Comparison of ENCODE assay signal across 28 cellular contexts in the genomic region with DNA sequence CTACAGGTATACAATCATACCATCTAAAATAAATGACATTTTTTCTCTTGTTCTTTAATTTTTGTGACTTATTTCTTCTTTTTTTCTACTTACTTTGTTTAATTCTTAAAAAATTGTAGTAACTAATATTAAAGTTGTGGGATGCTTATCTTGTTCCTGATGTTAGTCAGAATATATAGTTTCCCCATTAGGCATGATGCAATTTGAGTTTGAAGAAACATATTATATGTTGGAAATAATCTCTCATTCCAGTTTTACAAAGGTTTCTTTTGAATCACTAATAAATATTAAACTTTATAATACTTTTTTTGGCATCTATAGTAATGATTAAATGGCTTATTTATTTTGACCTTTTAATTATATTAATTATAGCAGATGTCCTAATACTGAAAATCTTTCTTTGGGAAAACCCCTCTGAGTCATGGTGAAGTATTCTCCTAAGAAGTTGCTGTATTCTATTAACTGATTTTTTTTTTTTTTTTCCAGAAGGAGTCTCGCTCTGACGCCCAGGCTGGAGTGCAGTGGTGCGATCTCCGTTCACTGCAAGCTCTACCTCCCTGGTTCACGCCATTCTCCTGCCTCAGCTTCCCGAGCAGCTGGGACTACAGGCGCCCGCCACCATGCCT. TPM values are rescaled to one million over a fixed set of nuclear protein-coding genes. Genes with fewer than 3 reads are reported as not detected.
A peak's percentile ranks its signal among the peaks of the same experiment; 100 is the strongest.
DNase-seq lines count a peak whose midpoint lies in the region; TF ChIP-seq lines count a peak whose summit lies in the region.
"Had no signal": no experiment of that assay in that cellular context is flagged by ENCODE, and none has a peak within 500 bp of the region (broad histone marks: within the 10 kb centered on the region; RNA-seq: fewer than 3 reads in every experiment).

No MANE protein-coding gene starts in this region.

- WGBS in mammary epithelial cell (ENCODE audit: low coverage, missing lambda C conversion rate): 72% methylated on average over 8 of the region's 8 CpGs
- WGBS in smooth muscle cell (ENCODE audit: low lambda C conversion rate): 80% methylated on average over 8 of the region's 8 CpGs
- 45 to 56% methylated on average over 8 of the region's 8 CpGs for WGBS in esophagus squamous epithelium, 2 donors

- TF ChIP-seq CTCF in mammary epithelial cell (conservative IDR thresholded peaks at IDR 0.05 in 1 of 2, IDR thresholded peaks at IDR 0.05 in 1 of 2; ENCODE audit: extremely low read depth in 1 of 2, insufficient read depth in 1 of 2, low read depth in 1 of 2, low read length in 2 of 2): no peak
- no peak for TF ChIP-seq CTCF in fibroblast of villous mesenchyme (IDR thresholded peaks at IDR 0.05; ENCODE audit: insufficient read depth, low read depth, low read length)
- TF ChIP-seq CTCF in smooth muscle cell (IDR thresholded peaks at IDR 0.05; ENCODE audit: borderline replicate concordance, insufficient read depth, poor library complexity, severe bottlenecking): no peak
- TF ChIP-seq CTCF in esophagus squamous epithelium (IDR thresholded peaks at IDR 0.05): no peak

- DNase-seq in DMS53 (lab: John Stamatoyannopoulos, UW) (peak; percentile 15), DMS53 treated with DMSO at 0.1 percent for 48 hours (lab: John Stamatoyannopoulos, UW; ENCODE audit: unreplicated experiment) (no peak), mammary epithelial cell (peak; percentile 35), fibroblast of villous mesenchyme (ENCODE audit: low read depth) (peak; percentile 17), smooth muscle cell (lab: John Stamatoyannopoulos, UW; ENCODE audit: unreplicated experiment) (no peak), HuH-7.5 (ENCODE audit: low spot score) (no peak), cerebellar cortex (ENCODE audit: low spot score) (no peak), esophagus squamous epithelium (lab: John Stamatoyannopoulos, UW) (no peak)
- DNase-seq: activated CD4-positive, alpha-beta T cell treated with anti-CD3 and anti-CD28 coated beads, Interleukin-2, amount 50 U/mL, for 48 hours; activated CD8-positive, alpha-beta memory T cell treated with anti-CD3 and anti-CD28 coated beads, Interleukin-2, amount 50 U/mL, for 48 hours; activated gamma-delta T cell; adrenal gland; caudate nucleus; DND-41; glutamatergic neuron; H7; MM.1S; naive thymus-derived CD4-positive, alpha-beta T cell; NCI-H1436; NCI-H524 treated with DMSO at 0.1 percent for 48 hours; occipital lobe; retina; T-helper 2 cell; transverse colon had no signal

- intact Hi-C loops in mammary epithelial cell (cut with micrococcal nuclease) (loop anchor here (1.0 kb wide), 1 partner anchor 103 kb away; no protein-coding TSS in a partner anchor), esophagus squamous epithelium (cut with DNase I) (no loop called here)

- H3K79me2 ChIP-seq in mammary epithelial cell (ENCODE audit: insufficient read depth, low read length) (no peaks in the 10 kb centered on the region), smooth muscle cell (ENCODE audit: low read depth) (no peaks in the 10 kb centered on the region)

- H3F3A ChIP-seq in smooth muscle cell (ENCODE audit: low read depth): no peaks in the 10 kb centered on the region

- H3K9me3 ChIP-seq in mammary epithelial cell (replicated peaks; ENCODE audit: insufficient read depth, low read length) (no peaks in the 10 kb centered on the region), smooth muscle cell (replicated peaks; ENCODE audit: low read depth) (no peaks in the 10 kb centered on the region), esophagus squamous epithelium (no peaks in the 10 kb centered on the region)
- H3K9me3 ChIP-seq: adrenal gland, SJSA1, transverse colon had no signal

- no peak overlapping the region for H3K4me2 ChIP-seq in mammary epithelial cell (ENCODE audit: insufficient read depth, low read depth, low read length)
- H3K4me2 ChIP-seq in smooth muscle cell: no peak overlapping the region

- in situ Hi-C loops in mammary epithelial cell (cut with MboI; ENCODE audit: low sequenced_read_pairs in 2 of 2): loop anchor here in 1 of 2 donors (25.0 kb wide), 1 partner anchor 279 kb away; no protein-coding TSS in a partner anchor

- H3K4me3 ChIP-seq in mammary epithelial cell (replicated peaks in 1 of 3; ENCODE audit: insufficient read depth in 1 of 3, low read depth in 2 of 3, low read length in 3 of 3): no peak overlapping the region
- no peak overlapping the region for H3K4me3 ChIP-seq in fibroblast of villous mesenchyme (ENCODE audit: low read depth, low read length)
- H3K4me3 ChIP-seq in smooth muscle cell: no peak overlapping the region
- H3K4me3 ChIP-seq in esophagus squamous epithelium: no peak overlapping the region
- H3K4me3 ChIP-seq: adrenal gland, SJSA1, transverse colon had no signal

- no peak for TF ChIP-seq POLR2A in esophagus squamous epithelium (IDR thresholded peaks at IDR 0.05)

- no peak overlapping the region for H3K27ac ChIP-seq in mammary epithelial cell (ENCODE audit: insufficient read depth, low read depth, low read length)
- H3K27ac ChIP-seq in smooth muscle cell (ENCODE audit: low read depth): peak overlapping the region; percentile 57
- H3K27ac ChIP-seq in esophagus squamous epithelium: no peak overlapping the region
- H3K27ac ChIP-seq: 22Rv1, adrenal gland, epithelial cell of prostate, SJSA1, transverse colon had no signal

- H3K36me3 ChIP-seq in mammary epithelial cell (ENCODE audit: insufficient read depth, low read length) (no peaks in the 10 kb centered on the region), smooth muscle cell (ENCODE audit: low read depth) (no peaks in the 10 kb centered on the region), esophagus squamous epithelium (no peaks in the 10 kb centered on the region)
- H3K36me3 ChIP-seq: adrenal gland, SJSA1, transverse colon had no signal

- H3K4me1 ChIP-seq in mammary epithelial cell (ENCODE audit: insufficient read depth, low read length) (no peaks in the 10 kb centered on the region), smooth muscle cell (ENCODE audit: low read depth) (no peaks in the 10 kb centered on the region), esophagus squamous epithelium (no peaks in the 10 kb centered on the region)
- H3K4me1 ChIP-seq: adrenal gland, SJSA1, transverse colon had no signal

- H3K9ac ChIP-seq in mammary epithelial cell (ENCODE audit: insufficient read depth, low read length): no peak overlapping the region
- no peak overlapping the region for H3K9ac ChIP-seq in smooth muscle cell (ENCODE audit: low read depth)

- dilution Hi-C loops in mammary epithelial cell (cut with HindIII; ENCODE audit: low sequenced_read_pairs): no loop called here

- no peak overlapping the region for H2AFZ ChIP-seq in mammary epithelial cell (ENCODE audit: low read depth, low read length)
- H2AFZ ChIP-seq in smooth muscle cell (ENCODE audit: low read depth): no peak overlapping the region

- CTCF ChIA-PET in mammary epithelial cell (lab: Charles Lee; ENCODE audit: low non-redundant PET): no interaction called here

- H4K20me1 ChIP-seq in mammary epithelial cell (ENCODE audit: insufficient read depth, low read length): no peaks in the 10 kb centered on the region
- no peaks in the 10 kb centered on the region for H4K20me1 ChIP-seq in smooth muscle cell (ENCODE audit: low read depth)

- no TSS peak for BruUV-seq in mammary epithelial cell (replicated peaks; lab: Mats Ljungman, UMichigan)

- H3K27me3 ChIP-seq in mammary epithelial cell (ENCODE audit: insufficient read depth, low read length) (no peaks in the 10 kb centered on the region), smooth muscle cell (ENCODE audit: low read depth) (no peaks in the 10 kb centered on the region), esophagus squamous epithelium (no peaks in the 10 kb centered on the region)
- H3K27me3 ChIP-seq: adrenal gland, SJSA1, transverse colon had no signal

RNA-seq across cellular contexts. Expression of a gene that starts 28.5 kb away (rescaled TPM):
- total RNA-seq in mammary epithelial cell (100 to 1,000 TPM in 1 of 2 donors, 10 to 100 TPM in 1; 11.7 to 304 TPM), fibroblast of villous mesenchyme (3.0 and 5.5 TPM in 2 replicates), smooth muscle cell (132 and 148 TPM in 2 replicates), esophagus squamous epithelium (1 to 10 TPM; 1.1 to 4.1 (median 2.0) TPM)
- polyA plus RNA-seq in mammary epithelial cell (13.5 TPM), smooth muscle cell (37.2 and 57.3 TPM in 2 replicates)
- polyA minus RNA-seq in mammary epithelial cell: 17.1 TPM
- total RNA-seq: B cell had no signal
- polyA plus RNA-seq: naive thymus-derived CD4-positive, alpha-beta T cell had no signal

Comparison
In these comparisons a context has a peak if more than half of its experiments do, and no peak if none do; other contexts are left out.
1. DNase-seq: peak in DMS53 (single experiment), mammary epithelial cell (single experiment) and fibroblast of villous mesenchyme (single experiment); none in DMS53 treated with DMSO at 0.1 percent for 48 hours (single experiment), smooth muscle cell (single experiment), HuH-7.5 (single experiment), cerebellar cortex (single experiment) and esophagus squamous epithelium (single experiment).